Comparison of ENCODE assay signal across 26 cellular contexts in genomic region chr16:12917653-12918052, GRCh38. TPM values are rescaled to one million over a fixed set of nuclear protein-coding genes. Genes with fewer than 3 reads are reported as not detected.
DNase-seq lines count a peak whose midpoint lies in the region; ATAC-seq, FAIRE-seq and TF ChIP-seq lines count a peak whose summit lies in the region.
"Had no signal": no experiment of that assay in that cellular context is flagged by ENCODE, and none has a peak within 500 bp of the region (broad histone marks: within the 10 kb centered on the region; RNA-seq: fewer than 3 reads in every experiment).

No MANE protein-coding gene starts in this region.

- H3K36me3 Mint-ChIP-seq in H9 (ENCODE audit: insufficient read depth in 1 of 3, low read depth in 3 of 3) (peaks cover 0 to 16% (median 6%) of the 10 kb centered on the region in 3 experiments; a peak in 6 of 7 replicates), astrocyte (ENCODE audit: low read depth, unreplicated experiment) (peaks cover 2% of the 10 kb centered on the region), natural killer cell (no peaks in the 10 kb centered on the region)
- H3K36me3 Mint-ChIP-seq: activated naive CD4-positive, alpha-beta T cell treated with anti-CD3 and anti-CD28 coated beads, Interleukin-2, amount 10 ng/mL, durations not matched to agents 7 days and 5 days; CD8-positive, alpha-beta T cell had no signal

- peak; percentile 54 for FAIRE-seq in astrocyte (lab: Jason Lieb, UNC)
- FAIRE-seq: TTC549 had no signal

- H3K27ac ChIP-seq in H9 (ENCODE audit: insufficient read length, low read depth, low read length) (no peak overlapping the region), astrocyte (ENCODE audit: low read depth, low read length) (no peak overlapping the region), adrenal gland (no peak overlapping the region)

- in situ Hi-C loops in ACHN (cut with HindIII; ENCODE audit: low pct_ligation_motif_present, low pct_unique_long_range_greater_than_20kb, low sequenced_read_pairs) = no loop called here

- H2BK12ac ChIP-seq in H9 (ENCODE audit: insufficient read length, low read depth, low read length) = no peak overlapping the region

- H3K4me1 Mint-ChIP-seq in H9 (peaks cover 26% of the 10 kb centered on the region in 2 experiments), astrocyte (ENCODE audit: low read depth, unreplicated experiment) (peaks cover 13% of the 10 kb centered on the region), natural killer cell (no peaks in the 10 kb centered on the region)
- H3K4me1 Mint-ChIP-seq: activated CD4-positive, alpha-beta T cell treated with anti-CD3 and anti-CD28 coated beads for 36 hours; activated naive CD4-positive, alpha-beta T cell treated with anti-CD3 and anti-CD28 coated beads, Interleukin-2, amount 10 ng/mL, durations not matched to agents 7 days and 5 days had no signal

- H3K9me3 ChIP-seq in H9 (ENCODE audit: control insufficient read depth, low read depth, low read length) (no peaks in the 10 kb centered on the region), astrocyte (ENCODE audit: insufficient read depth, low read depth, low read length) (no peaks in the 10 kb centered on the region), adrenal gland (replicated peaks in 1 of 3) (no peaks in the 10 kb centered on the region)

- no peak overlapping the region for H2BK15ac ChIP-seq in H9 (ENCODE audit: low read depth, low read length)

- H4K20me1 ChIP-seq in H9 (ENCODE audit: control insufficient read depth, insufficient read depth, insufficient read length) = no peaks in the 10 kb centered on the region
- no peaks in the 10 kb centered on the region for H4K20me1 ChIP-seq in astrocyte (ENCODE audit: insufficient read depth, low read length)

- DNase-seq in ACHN (peak; percentile 79), H9 (no peak), astrocyte (ENCODE audit: low read depth) (no peak), kidney glomerular epithelial cell (lab: John Stamatoyannopoulos, UW) (peak; percentile 84), natural killer cell (no peak), cerebellar cortex (ENCODE audit: low spot score) (no peak), adrenal gland (no peak)
- no peak for DNase-seq in central memory CD4-positive, alpha-beta T cell
- DNase-seq: activated CD4-positive, alpha-beta T cell treated with anti-CD3 and anti-CD28 coated beads for 36 hours; activated naive CD4-positive, alpha-beta T cell treated with anti-CD3 and anti-CD28 coated beads, Interleukin-2, amount 10 ng/mL, durations not matched to agents 7 days and 5 days; activated T-cell treated with anti-CD3 and anti-CD28 coated beads, Interleukin-2, amount 50 U/mL, for 48 hours; aorta; CD8-positive, alpha-beta T cell; DMS79; endodermal cell; IMR-90; MM.1S; NCI-H1436 treated with DMSO at 0.1 percent for 48 hours; NCI-H2171; NCI-H526 treated with DMSO at 0.1 percent for 48 hours; nucleus accumbens; Right ventricle myocardium superior; substantia nigra had no signal

- H3K79me2 ChIP-seq in H9 (ENCODE audit: insufficient read depth, low read length) = no peaks in the 10 kb centered on the region; the same call in 1 of the 2 replicates
- H3K79me2 ChIP-seq in astrocyte (ENCODE audit: insufficient read depth, low read length) = no peaks in the 10 kb centered on the region

- H3K79me1 ChIP-seq in H9 (ENCODE audit: insufficient read depth, low read depth, low read length, poor library complexity, severe bottlenecking) = peaks cover 7% of the 10 kb centered on the region

- no peak overlapping the region for H2AK5ac ChIP-seq in H9 (ENCODE audit: insufficient read length, low read length)

- H3K4me3 ChIP-seq in astrocyte (ENCODE audit: insufficient read depth, low read depth, low read length) (no peak overlapping the region), adrenal gland (no peak overlapping the region)

- no peak overlapping the region for H3K4me2 ChIP-seq in H9 (ENCODE audit: insufficient read depth, insufficient read length, low read length)
- H3K4me2 ChIP-seq in astrocyte (ENCODE audit: low read length) = no peak overlapping the region

- H3K18ac ChIP-seq in H9 (ENCODE audit: insufficient read length, low read depth, low read length) = no peak overlapping the region

- no peak for ATAC-seq in natural killer cell
- ATAC-seq: activated CD4-positive, alpha-beta T cell treated with anti-CD3 and anti-CD28 coated beads for 36 hours; CD8-positive, alpha-beta T cell; HCT116 had no signal

- H3K4ac ChIP-seq in H9 (ENCODE audit: low read depth, low read length) = no peak overlapping the region

- H3T11ph ChIP-seq in H9 (ENCODE audit: low read length) = no peak overlapping the region

- H3K4me1 ChIP-seq in H9 (ENCODE audit: insufficient read depth, low read length) (no peaks in the 10 kb centered on the region; the same call in 1 of the 2 replicates), astrocyte (ENCODE audit: insufficient read depth, low read length) (no peaks in the 10 kb centered on the region), adrenal gland (replicated peaks in 1 of 2) (no peaks in the 10 kb centered on the region)

- H3K9me3 Mint-ChIP-seq in H9 (no peaks in the 10 kb centered on the region; a peak in 1 of 5 replicates), astrocyte (ENCODE audit: unreplicated experiment) (no peaks in the 10 kb centered on the region), natural killer cell (no peaks in the 10 kb centered on the region)
- H3K9me3 Mint-ChIP-seq: activated naive CD4-positive, alpha-beta T cell treated with anti-CD3 and anti-CD28 coated beads, Interleukin-2, amount 10 ng/mL, durations not matched to agents 7 days and 5 days; CD8-positive, alpha-beta T cell; endodermal cell had no signal

- no peak overlapping the region for H3K14ac ChIP-seq in H9 (ENCODE audit: insufficient read depth, low read length)

- no peak overlapping the region for H4K5ac ChIP-seq in H9 (ENCODE audit: insufficient read length, low read depth, low read length)

- H2BK120ac ChIP-seq in H9 (ENCODE audit: low read depth, low read length, poor library complexity, severe bottlenecking) = no peak overlapping the region

- no peak overlapping the region for H2BK5ac ChIP-seq in H9 (ENCODE audit: insufficient read length, low read length)

- intact Hi-C loops in natural killer cell (cut with micrococcal nuclease) (no loop called here), adrenal gland (cut with DNase I) (no loop called here)

- H3K27ac Mint-ChIP-seq in H9 (peak overlapping the region in 2 of 3 experiments; percentile 42 to 78; a peak in 4 of 7 replicates), astrocyte (ENCODE audit: unreplicated experiment) (peak overlapping the region; percentile 49), natural killer cell (no peak overlapping the region)
- H3K27ac Mint-ChIP-seq: activated CD4-positive, alpha-beta T cell treated with anti-CD3 and anti-CD28 coated beads for 36 hours; activated naive CD4-positive, alpha-beta T cell treated with anti-CD3 and anti-CD28 coated beads, Interleukin-2, amount 10 ng/mL, durations not matched to agents 7 days and 5 days; CD8-positive, alpha-beta T cell; endodermal cell had no signal

- no CpG with 5 or more reads among the region's 1 CpG for WGBS in H9 (ENCODE audit: extremely low coverage, insufficient read length, low lambda C conversion rate)
- WGBS in adrenal gland, 4 donors = 21 to 29% (median 24%) methylated on average over 1 of the region's 1 CpG

- H3K23ac ChIP-seq in H9 (ENCODE audit: insufficient read length, low read depth, low read length) = no peak overlapping the region

- H3K27me3 Mint-ChIP-seq in H9 (ENCODE audit: low read depth) (no peaks in the 10 kb centered on the region), astrocyte (ENCODE audit: low read depth, unreplicated experiment) (no peaks in the 10 kb centered on the region), natural killer cell (ENCODE audit: low read depth in 2 of 2) (peaks cover 0 to 17% of the 10 kb centered on the region in 2 donors)
- H3K27me3 Mint-ChIP-seq: activated naive CD4-positive, alpha-beta T cell treated with anti-CD3 and anti-CD28 coated beads, Interleukin-2, amount 10 ng/mL, durations not matched to agents 7 days and 5 days had no signal

- no peak for TF ChIP-seq POLR2A in adrenal gland (IDR thresholded peaks at IDR 0.05)

- H4K91ac ChIP-seq in H9 (ENCODE audit: insufficient read length, low read depth, low read length) = no peak overlapping the region

- H2BK20ac ChIP-seq in H9 (ENCODE audit: low read depth, low read length, poor library complexity, severe bottlenecking) = no peak overlapping the region

- H3K56ac ChIP-seq in H9 (ENCODE audit: insufficient read length, low read depth, low read length) = no peak overlapping the region

- TF ChIP-seq CTCF in H9 (conservative IDR thresholded peaks at IDR 0.05) = no peak
- no peak for TF ChIP-seq CTCF in astrocyte (IDR thresholded peaks at IDR 0.05; ENCODE audit: insufficient read depth, low read depth, low read length)
- TF ChIP-seq CTCF in natural killer cell (IDR thresholded peaks at IDR 0.05) = no peak
- TF ChIP-seq CTCF in adrenal gland (IDR thresholded peaks at IDR 0.05) = no peak

- no peaks in the 10 kb centered on the region for H3K36me3 ChIP-seq in astrocyte (ENCODE audit: insufficient read depth, low read length)
- no peaks in the 10 kb centered on the region for H3K36me3 ChIP-seq in adrenal gland (replicated peaks in 1 of 2)

- H3K9ac ChIP-seq in H9 (ENCODE audit: extremely low read depth, insufficient read length, low read length) (no peak overlapping the region), astrocyte (ENCODE audit: low read length) (no peak overlapping the region)

- no peaks in the 10 kb centered on the region for H3K23me2 ChIP-seq in H9 (ENCODE audit: insufficient read length, low read depth, low read length, poor library complexity, severe bottlenecking)

- H4K8ac ChIP-seq in H9 (replicated peaks; ENCODE audit: insufficient read length, low read depth, low read length) = no peak overlapping the region

- H3K4me3 Mint-ChIP-seq in H9 (no peak overlapping the region), astrocyte (ENCODE audit: unreplicated experiment) (no peak overlapping the region), natural killer cell (no peak overlapping the region)
- H3K4me3 Mint-ChIP-seq: activated CD4-positive, alpha-beta T cell treated with anti-CD3 and anti-CD28 coated beads for 36 hours; activated naive CD4-positive, alpha-beta T cell treated with anti-CD3 and anti-CD28 coated beads, Interleukin-2, amount 10 ng/mL, durations not matched to agents 7 days and 5 days; CD8-positive, alpha-beta T cell; endodermal cell had no signal

- H3K27me3 ChIP-seq in H9 (ENCODE audit: insufficient read depth, low read length) (no peaks in the 10 kb centered on the region), astrocyte (ENCODE audit: insufficient read depth, low read length) (no peaks in the 10 kb centered on the region), adrenal gland (peaks cover 5% of the 10 kb centered on the region)

- H2AFZ ChIP-seq in H9 (ENCODE audit: low read length) (no peak overlapping the region), astrocyte (ENCODE audit: low read depth, low read length) (no peak overlapping the region)

RNA-seq across cellular contexts. Expression of gene SHISA9, which starts 16.3 kb away (rescaled TPM):
- total RNA-seq in H9 (2021) (7.0 and 8.6 TPM in 2 replicates), astrocyte (51.2 and 73.0 TPM in 2 replicates), natural killer cell (under 1 TPM in 1 of 3 donors, not detected in 2; 0.05 TPM), adrenal gland (1 to 10 TPM in 3 of 8 donors, under 1 TPM in 5; 0.04 to 4.8 (median 0.27) TPM)
- 1 to 10 TPM in 1 of 3 donors, under 1 TPM in 2; 0.27 to 4.7 (median 0.80) TPM for polyA plus RNA-seq in adrenal gland
- total RNA-seq: activated CD8-positive, alpha-beta memory T cell treated with anti-CD3 and anti-CD28 coated beads for 36 hours had no signal
- polyA plus RNA-seq: IMR-90 had no signal

Comparison
In these comparisons a context has a peak if more than half of its experiments do, and no peak if none do; other contexts are left out.
1. DNase-seq: peak in ACHN (single experiment) and kidney glomerular epithelial cell (single experiment); none in H9 (single experiment), astrocyte (single experiment), central memory CD4-positive, alpha-beta T cell (single experiment), natural killer cell (single experiment), cerebellar cortex (single experiment) and adrenal gland (0 of 7).
2. H3K27ac Mint-ChIP-seq: peak in H9 (2 of 3) and astrocyte (single experiment); none in natural killer cell (0 of 2).